In genomic region chr13:24683370-24683769, GRCh38 we compare ENCODE assay signal across 1 cellular context.
A peak's percentile ranks its signal among the peaks of the same experiment; 100 is the strongest.
TF ChIP-seq lines count a peak whose summit lies in the region.

No MANE protein-coding gene starts in this region.

TF ChIP-seq in HepG2, 621 proteins besides CTCF, POLR2A, EP300 and RAD21 (continued from another document):
- TF ChIP-seq UBTF (CRISPR knock-in tag; IDR thresholded peaks at IDR 0.05) (no peak), ATF3 (CRISPR knock-in tag; IDR thresholded peaks at IDR 0.05) (no peak), CBX1 (IDR thresholded peaks at IDR 0.05; ENCODE audit: low read depth) (no peak), SKI (IDR thresholded peaks at IDR 0.05; ENCODE audit: partially characterized antibody) (no peak), ONECUT2 (CRISPR knock-in tag; IDR thresholded peaks at IDR 0.05) (peak; percentile 79), ZNF503 (CRISPR knock-in tag; IDR thresholded peaks at IDR 0.05) (no peak), GABPB1 (CRISPR knock-in tag; IDR thresholded peaks at IDR 0.05) (0 out of 2 replicates have a peak, but pooled peaks have one; percentile 3), ZKSCAN1 (IDR thresholded peaks at IDR 0.05; ENCODE audit: low read length) (no peak), NPAS2 (CRISPR knock-in tag; IDR thresholded peaks at IDR 0.05; ENCODE audit: borderline replicate concordance) (no peak), KDM4B (CRISPR knock-in tag; IDR thresholded peaks at IDR 0.05) (no peak), ZBTB14 (CRISPR knock-in tag; IDR thresholded peaks at IDR 0.05) (no peak), RARA (CRISPR knock-in tag; IDR thresholded peaks at IDR 0.05) (peak; percentile 18; the same call in 1 of the 2 replicates), ARID5B (CRISPR knock-in tag; IDR thresholded peaks at IDR 0.05) (peak; percentile 12; the same call in 1 of the 2 replicates), BCL6 (CRISPR knock-in tag; IDR thresholded peaks at IDR 0.05) (peak; percentile 99)
- TF ChIP-seq, protein P1, sequence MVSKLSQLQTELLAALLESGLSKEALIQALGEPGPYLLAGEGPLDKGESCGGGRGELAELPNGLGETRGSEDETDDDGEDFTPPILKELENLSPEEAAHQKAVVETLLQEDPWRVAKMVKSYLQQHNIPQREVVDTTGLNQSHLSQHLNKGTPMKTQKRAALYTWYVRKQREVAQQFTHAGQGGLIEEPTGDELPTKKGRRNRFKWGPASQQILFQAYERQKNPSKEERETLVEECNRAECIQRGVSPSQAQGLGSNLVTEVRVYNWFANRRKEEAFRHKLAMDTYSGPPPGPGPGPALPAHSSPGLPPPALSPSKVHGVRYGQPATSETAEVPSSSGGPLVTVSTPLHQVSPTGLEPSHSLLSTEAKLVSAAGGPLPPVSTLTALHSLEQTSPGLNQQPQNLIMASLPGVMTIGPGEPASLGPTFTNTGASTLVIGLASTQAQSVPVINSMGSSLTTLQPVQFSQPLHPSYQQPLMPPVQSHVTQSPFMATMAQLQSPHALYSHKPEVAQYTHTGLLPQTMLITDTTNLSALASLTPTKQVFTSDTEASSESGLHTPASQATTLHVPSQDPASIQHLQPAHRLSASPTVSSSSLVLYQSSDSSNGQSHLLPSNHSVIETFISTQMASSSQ (IDR thresholded peaks at IDR 0.05; ENCODE audit: low read depth): peak; percentile 63
- TF ChIP-seq, protein P1 (CRISPR knock-in tag; IDR thresholded peaks at IDR 0.05; ENCODE audit: borderline replicate concordance): no peak
- TF ChIP-seq, protein P2, sequence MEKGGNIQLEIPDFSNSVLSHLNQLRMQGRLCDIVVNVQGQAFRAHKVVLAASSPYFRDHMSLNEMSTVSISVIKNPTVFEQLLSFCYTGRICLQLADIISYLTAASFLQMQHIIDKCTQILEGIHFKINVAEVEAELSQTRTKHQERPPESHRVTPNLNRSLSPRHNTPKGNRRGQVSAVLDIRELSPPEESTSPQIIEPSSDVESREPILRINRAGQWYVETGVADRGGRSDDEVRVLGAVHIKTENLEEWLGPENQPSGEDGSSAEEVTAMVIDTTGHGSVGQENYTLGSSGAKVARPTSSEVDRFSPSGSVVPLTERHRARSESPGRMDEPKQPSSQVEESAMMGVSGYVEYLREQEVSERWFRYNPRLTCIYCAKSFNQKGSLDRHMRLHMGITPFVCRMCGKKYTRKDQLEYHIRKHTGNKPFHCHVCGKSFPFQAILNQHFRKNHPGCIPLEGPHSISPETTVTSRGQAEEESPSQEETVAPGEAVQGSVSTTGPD (CRISPR knock-in tag; IDR thresholded peaks at IDR 0.05): no peak
- TF ChIP-seq, protein P3, sequence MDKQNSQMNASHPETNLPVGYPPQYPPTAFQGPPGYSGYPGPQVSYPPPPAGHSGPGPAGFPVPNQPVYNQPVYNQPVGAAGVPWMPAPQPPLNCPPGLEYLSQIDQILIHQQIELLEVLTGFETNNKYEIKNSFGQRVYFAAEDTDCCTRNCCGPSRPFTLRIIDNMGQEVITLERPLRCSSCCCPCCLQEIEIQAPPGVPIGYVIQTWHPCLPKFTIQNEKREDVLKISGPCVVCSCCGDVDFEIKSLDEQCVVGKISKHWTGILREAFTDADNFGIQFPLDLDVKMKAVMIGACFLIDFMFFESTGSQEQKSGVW (CRISPR knock-in tag; IDR thresholded peaks at IDR 0.05; ENCODE audit: borderline replicate concordance): no peak
- TF ChIP-seq, protein P4, sequence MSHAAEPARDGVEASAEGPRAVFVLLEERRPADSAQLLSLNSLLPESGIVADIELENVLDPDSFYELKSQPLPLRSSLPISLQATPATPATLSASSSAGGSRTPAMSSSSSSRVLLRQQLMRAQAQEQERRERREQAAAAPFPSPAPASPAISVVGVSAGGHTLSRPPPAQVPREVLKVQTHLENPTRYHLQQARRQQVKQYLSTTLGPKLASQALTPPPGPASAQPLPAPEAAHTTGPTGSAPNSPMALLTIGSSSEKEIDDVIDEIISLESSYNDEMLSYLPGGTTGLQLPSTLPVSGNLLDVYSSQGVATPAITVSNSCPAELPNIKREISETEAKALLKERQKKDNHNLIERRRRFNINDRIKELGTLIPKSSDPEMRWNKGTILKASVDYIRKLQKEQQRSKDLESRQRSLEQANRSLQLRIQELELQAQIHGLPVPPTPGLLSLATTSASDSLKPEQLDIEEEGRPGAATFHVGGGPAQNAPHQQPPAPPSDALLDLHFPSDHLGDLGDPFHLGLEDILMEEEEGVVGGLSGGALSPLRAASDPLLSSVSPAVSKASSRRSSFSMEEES (CRISPR knock-in tag; IDR thresholded peaks at IDR 0.05): no peak
